18 cellular contexts compared by ENCODE assay signal in the genomic region with DNA sequence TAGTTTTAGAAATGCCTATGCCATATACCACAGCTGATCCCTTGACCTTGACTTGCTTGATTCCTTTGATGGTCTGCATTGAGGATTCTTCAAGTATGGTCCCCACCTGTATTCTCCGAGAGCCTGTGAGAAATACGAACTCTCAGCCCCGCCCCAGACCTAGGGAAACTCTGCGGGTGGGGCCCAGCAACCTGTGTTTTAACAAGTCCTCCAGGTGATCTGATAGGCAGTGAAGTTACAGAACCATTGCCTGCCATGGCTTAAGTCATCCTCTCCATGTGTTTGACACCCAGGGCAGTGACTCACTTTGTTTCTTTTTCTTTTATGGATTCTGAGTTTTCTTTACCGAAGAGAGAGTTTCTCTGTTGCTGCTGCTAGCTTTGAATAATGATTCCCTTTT. TPM values are rescaled to one million over a fixed set of nuclear protein-coding genes. Genes with fewer than 3 reads are reported as not detected.
A peak's percentile ranks its signal among the peaks of the same experiment; 100 is the strongest.
DNase-seq lines count a peak whose midpoint lies in the region; ATAC-seq and TF ChIP-seq lines count a peak whose summit lies in the region.
"Had no signal": no experiment of that assay in that cellular context is flagged by ENCODE, and none has a peak within 500 bp of the region (broad histone marks: within the 10 kb centered on the region; RNA-seq: fewer than 3 reads in every experiment).

No MANE protein-coding gene starts in this region.

- intact Hi-C loops in mucosa of descending colon (cut with DNase I, micrococcal nuclease) (no loop called here), testis (cut with DNase I; ENCODE audit: low total_unique reads) (no loop called here)

- peak; percentile 6 for DNase-seq in M059J (ENCODE audit: low read depth)
- DNase-seq in RWPE2 (ENCODE audit: low spot score) = no peak
- DNase-seq in mucosa of descending colon = no peak
- no peak for DNase-seq in activated CD4-positive, alpha-beta T cell treated with anti-CD3 and anti-CD28 coated beads for 48 hours
- DNase-seq in testis = no peak
- no peak for DNase-seq in NCI-H774 (lab: John Stamatoyannopoulos, UW)
- DNase-seq: CD8-positive, alpha-beta T cell; H7; NCI-H1105 treated with DMSO at 0.1 percent for 48 hours; NCI-H187 treated with DMSO at 0.1 percent for 48 hours; NCI-H2227 treated with DMSO at 0.1 percent for 48 hours; NCI-H524 treated with DMSO at 0.1 percent for 48 hours; Right ventricle myocardium superior; SK-N-SH had no signal

- 55 to 73% methylated on average over 5 of the region's 5 CpGs for WGBS in testis, 2 donors

- H3K4me3 ChIP-seq in RWPE2 (ENCODE audit: severe bottlenecking) = no peak overlapping the region
- H3K4me3 ChIP-seq in mucosa of descending colon = no peak overlapping the region
- no peak overlapping the region for H3K4me3 ChIP-seq in testis

- peaks cover 23% of the 10 kb centered on the region for H3K27me3 ChIP-seq in RWPE2 (ENCODE audit: insufficient read depth, poor library complexity, severe bottlenecking)
- no peaks in the 10 kb centered on the region for H3K27me3 ChIP-seq in testis

- TF ChIP-seq CTCF in RWPE2 (IDR thresholded peaks at IDR 0.05; ENCODE audit: poor library complexity, severe bottlenecking) = no peak
- TF ChIP-seq CTCF in mucosa of descending colon (IDR thresholded peaks at IDR 0.05) = no peak
- no peak for TF ChIP-seq CTCF in testis (IDR thresholded peaks at IDR 0.05)

- H3K27ac ChIP-seq in RWPE2 (ENCODE audit: poor library complexity, severe bottlenecking) = no peak overlapping the region
- no peak overlapping the region for H3K27ac ChIP-seq in testis
- H3K27ac ChIP-seq: KMS-11 had no signal

- peak; percentile 40; the same call in 1 of the 3 replicates for ATAC-seq in RWPE2 (ENCODE audit: low read depth)
- ATAC-seq in esophagus mucosa = peak; percentile 55
- ATAC-seq in mucosa of descending colon = peak; percentile 33
- ATAC-seq: CD8-positive, alpha-beta T cell had no signal

- H3K9me3 ChIP-seq in RWPE2 (ENCODE audit: severe bottlenecking) = no peaks in the 10 kb centered on the region
- no peaks in the 10 kb centered on the region for H3K9me3 ChIP-seq in mucosa of descending colon
- H3K9me3 ChIP-seq in testis = no peaks in the 10 kb centered on the region
- H3K9me3 ChIP-seq: SK-N-SH had no signal

- TF ChIP-seq POLR2A in testis (IDR thresholded peaks at IDR 0.05) = no peak

- no peaks in the 10 kb centered on the region for H3K4me1 ChIP-seq in RWPE2 (ENCODE audit: insufficient read depth, poor library complexity, severe bottlenecking)
- no peaks in the 10 kb centered on the region for H3K4me1 ChIP-seq in mucosa of descending colon (ENCODE audit: low read depth)
- H3K4me1 ChIP-seq in testis = no peaks in the 10 kb centered on the region

- H3K36me3 ChIP-seq in RWPE2 (ENCODE audit: low read depth) (no peaks in the 10 kb centered on the region), mucosa of descending colon (ENCODE audit: low read depth) (no peaks in the 10 kb centered on the region), testis (ENCODE audit: low read depth, missing control alignments) (no peaks in the 10 kb centered on the region)

RNA-seq across cellular contexts. Expression of a gene that starts 18.5 kb away (rescaled TPM):
- total RNA-seq in M059J (2014; rRNA removed; shearing (Covaris generic)) = not detected in 2 replicates
- total RNA-seq in esophagus mucosa (0.04 TPM), mucosa of descending colon (1 to 10 TPM in 1 of 3 donors, under 1 TPM in 1, not detected in 1; 0.09 to 1.1 TPM), testis (10 to 100 TPM; 48.0 to 67.3 TPM)
- polyA plus RNA-seq in testis (ENCODE audit: insufficient read depth, low read depth, low replicate concordance) = 15.9 TPM
- total RNA-seq: CD8-positive, alpha-beta T cell had no signal
- polyA plus RNA-seq: AG04450, BJ, SK-N-SH had no signal

Comparison
In these comparisons a context has a peak if more than half of its experiments do, and no peak if none do; other contexts are left out.
1. RNA of a gene that starts 18.5 kb away (total RNA-seq): 48.0 to 67.3 TPM in testis; 0.09 to 1.1 TPM in mucosa of descending colon, 0.04 TPM in esophagus mucosa (single experiment) and not detected in M059J; every median in the first group is over 10 times any median in the second.
2. Peak in every context shown above with its lines, with median percentiles within 50 percentile points of each other: ATAC-seq.